Comparison of ENCODE assay signal across 28 cellular contexts in genomic region chr10:69418052-69418752, GRCh38. TPM values are rescaled to one million over a fixed set of nuclear protein-coding genes. Genes with fewer than 3 reads are reported as not detected.
DNase-seq lines count a peak whose midpoint lies in the region; ATAC-seq and TF ChIP-seq lines count a peak whose summit lies in the region.
"Had no signal": no experiment of that assay in that cellular context is flagged by ENCODE, and none has a peak within 500 bp of the region (broad histone marks: within the 10 kb centered on the region; RNA-seq: fewer than 3 reads in every experiment).

No MANE protein-coding gene starts in this region.

- H3K4me2 ChIP-seq in neural progenitor cell = no peak overlapping the region
- H3K4me2 ChIP-seq: GM23338 had no signal

- DNase-seq in HuH-7 (ENCODE audit: low spot score) = peak; percentile 32
- DNase-seq in esophagus muscularis mucosa (ENCODE audit: extremely low spot score) = no peak
- no peak for DNase-seq in neural progenitor cell (ENCODE audit: low spot score)
- no peak for DNase-seq in ACHN
- DNase-seq in iPS-NIHi11 (ENCODE audit: low spot score) = no peak
- DNase-seq: activated CD4-positive, CD25-positive, alpha-beta regulatory T cell treated with anti-CD3 and anti-CD28 coated beads, Interleukin-2, amount 50 U/mL, for 72 hours; activated CD8-positive, alpha-beta T cell treated with anti-CD3 and anti-CD28 coated beads for 36 hours; activated naive CD4-positive, alpha-beta T cell treated with anti-CD3 and anti-CD28 coated beads, Interleukin-2, amount 50 U/mL, for 16 hours; effector CD8-positive, alpha-beta T cell; foreskin fibroblast; NCI-H1105; NCI-H2029; NCI-H226; SJCRH30; stimulated activated CD8-positive, alpha-beta memory T cell treated with anti-CD3 and anti-CD28 coated beads, Interleukin-4, amount 100 ng/mL, for 48 hours; upper lobe of left lung had no signal

- no peaks in the 10 kb centered on the region for H3F3A ChIP-seq in neural progenitor cell (ENCODE audit: low read depth)

- H3K9me3 ChIP-seq in esophagus muscularis mucosa = no peaks in the 10 kb centered on the region
- no peaks in the 10 kb centered on the region for H3K9me3 ChIP-seq in neural progenitor cell (ENCODE audit: low read depth)
- H3K9me3 ChIP-seq: heart left ventricle, SJCRH30, upper lobe of left lung had no signal

- H3K36me3 ChIP-seq in esophagus muscularis mucosa (no peaks in the 10 kb centered on the region), neural progenitor cell (no peaks in the 10 kb centered on the region)
- H3K36me3 ChIP-seq: heart left ventricle, SJCRH30, upper lobe of left lung had no signal

- no peak overlapping the region for H3K4me3 Mint-ChIP-seq in neural progenitor cell
- H3K4me3 Mint-ChIP-seq: activated CD8-positive, alpha-beta T cell treated with anti-CD3 and anti-CD28 coated beads for 36 hours; activated T-helper 17 cell treated with anti-CD3 and anti-CD28 coated beads, Interleukin-2, amount 50 U/mL, for 72 hours; CD14-positive monocyte; GM23338 had no signal

- no peak overlapping the region for H2AFZ ChIP-seq in neural progenitor cell (replicated peaks)

- no peak overlapping the region for H3K9ac ChIP-seq in neural progenitor cell

- H3K27ac Mint-ChIP-seq in neural progenitor cell = peak overlapping the region; percentile 86
- H3K27ac Mint-ChIP-seq: activated CD8-positive, alpha-beta T cell treated with anti-CD3 and anti-CD28 coated beads for 36 hours; activated T-helper 17 cell treated with anti-CD3 and anti-CD28 coated beads, Interleukin-2, amount 50 U/mL, for 72 hours; CD14-positive monocyte; GM23338 had no signal

- no peak for TF ChIP-seq EP300 in esophagus muscularis mucosa (IDR thresholded peaks at IDR 0.05)

- no peaks in the 10 kb centered on the region for H3K36me3 Mint-ChIP-seq in neural progenitor cell
- H3K36me3 Mint-ChIP-seq: CD14-positive monocyte had no signal

- H3K4me1 ChIP-seq in esophagus muscularis mucosa = peaks cover 11 to 83% (median 68%) of the 10 kb centered on the region in 4 donors
- no peaks in the 10 kb centered on the region for H3K4me1 ChIP-seq in neural progenitor cell
- H3K4me1 ChIP-seq: SJCRH30 had no signal

- intact Hi-C loops in esophagus muscularis mucosa (cut with DNase I) = no loop called here

- TF ChIP-seq CTCF in esophagus muscularis mucosa (IDR thresholded peaks at IDR 0.05) = peak in 1 of 3 experiments; percentile 6
- TF ChIP-seq CTCF in neural progenitor cell (IDR thresholded peaks at IDR 0.05) = no peak

- H3K27me3 Mint-ChIP-seq in neural progenitor cell (ENCODE audit: insufficient read depth, low read depth) = peaks cover 16% of the 10 kb centered on the region
- H3K27me3 Mint-ChIP-seq: activated T-helper 17 cell treated with anti-CD3 and anti-CD28 coated beads, Interleukin-2, amount 50 U/mL, for 72 hours had no signal

- ATAC-seq in GM18498 (IDR thresholded peaks at IDR 0.05; ENCODE audit: unreplicated experiment) (no peak), GM21423 (IDR thresholded peaks at IDR 0.05; ENCODE audit: unreplicated experiment) (no peak)
- ATAC-seq: activated CD8-positive, alpha-beta T cell treated with anti-CD3 and anti-CD28 coated beads for 36 hours; activated T-helper 17 cell treated with anti-CD3 and anti-CD28 coated beads, Interleukin-2, amount 50 U/mL, for 72 hours; GM23338; heart left ventricle; K562 had no signal

- H3K27me3 ChIP-seq in esophagus muscularis mucosa = no peaks in the 10 kb centered on the region
- H3K27me3 ChIP-seq in neural progenitor cell = no peaks in the 10 kb centered on the region
- H3K27me3 ChIP-seq: heart left ventricle, SJCRH30, upper lobe of left lung had no signal

- in situ Hi-C loops in ACHN (cut with HindIII; ENCODE audit: low pct_ligation_motif_present, low pct_unique_long_range_greater_than_20kb, low sequenced_read_pairs) = no loop called here

- 55% methylated on average over 7 of the region's 8 CpGs for WGBS in esophagus muscularis mucosa

- H3K4me3 ChIP-seq in esophagus muscularis mucosa = peak overlapping the region; percentile 43 to 58 (median 48)
- no peak overlapping the region for H3K4me3 ChIP-seq in neural progenitor cell
- H3K4me3 ChIP-seq: GM23338, heart left ventricle, K562, SJCRH30, upper lobe of left lung had no signal

- no peak for TF ChIP-seq POLR2A in esophagus muscularis mucosa (IDR thresholded peaks at IDR 0.05; ENCODE audit: low read depth)

- no peaks in the 10 kb centered on the region for H3K9me3 Mint-ChIP-seq in neural progenitor cell
- H3K9me3 Mint-ChIP-seq: activated CD8-positive, alpha-beta T cell treated with anti-CD3 and anti-CD28 coated beads for 36 hours; activated T-helper 17 cell treated with anti-CD3 and anti-CD28 coated beads, Interleukin-2, amount 50 U/mL, for 72 hours; GM23338 had no signal

- H3K27ac ChIP-seq in esophagus muscularis mucosa (replicated peaks in 1 of 4) = peak overlapping the region; percentile 95 to 98 (median 97)
- no peak overlapping the region for H3K27ac ChIP-seq in neural progenitor cell
- H3K27ac ChIP-seq: epithelial cell of prostate, SJCRH30, upper lobe of left lung had no signal

- peaks cover 7% of the 10 kb centered on the region for H3K4me1 Mint-ChIP-seq in neural progenitor cell

- no peaks in the 10 kb centered on the region for H4K20me1 ChIP-seq in neural progenitor cell (ENCODE audit: low read depth)

- H3K79me2 ChIP-seq in neural progenitor cell (ENCODE audit: low read depth) = no peaks in the 10 kb centered on the region

RNA-seq across cellular contexts. Expression of gene TACR2, which starts 1.5 kb away (rescaled TPM):
- 10 to 100 TPM; 51.4 to 72.6 (median 68.1) TPM for total RNA-seq in esophagus muscularis mucosa
- not detected in 2 replicates for total RNA-seq in neural progenitor cell (ENCODE audit: low replicate concordance)
- total RNA-seq: activated CD8-positive, alpha-beta T cell treated with anti-CD3 and anti-CD28 coated beads for 36 hours; activated T-helper 17 cell treated with anti-CD3 and anti-CD28 coated beads, Interleukin-2, amount 50 U/mL, for 72 hours; Daoy; GM23338; K562; MCF 10A; skeletal muscle tissue; T-helper 1 cell treated with Interleukin-12 subunit alpha and Interleukin-12 subunit beta and Interleukin-4 antibody, amounts not matched to agents 30 ng/mL and 1 ng/mL, for 36 hours had no signal

RNA-seq across cellular contexts. Expression of gene TSPAN15, which starts 33.1 kb away (rescaled TPM):
- total RNA-seq in esophagus muscularis mucosa (10 to 100 TPM; 40.3 to 59.4 (median 53.5) TPM), neural progenitor cell (ENCODE audit: low replicate concordance) (6.8 and 8.7 TPM in 2 replicates)

Comparison
In these comparisons a context has a peak if more than half of its experiments do, and no peak if none do; other contexts are left out.
1. RNA of gene TACR2, which starts 1.5 kb away (total RNA-seq): 51.4 to 72.6 TPM in esophagus muscularis mucosa; not detected in neural progenitor cell; every median in the first group is over 10 times any median in the second.